In genomic region chr13:30446122-30446500, GRCh38 we compare ENCODE assay signal across 2 cellular contexts.
TF ChIP-seq lines count a peak whose summit lies in the region.

No MANE protein-coding gene starts in this region.

TF ChIP-seq in A549, 52 proteins besides CTCF, POLR2A, EP300 and RAD21 (continued from another document):
- TF ChIP-seq HMGXB4 (CRISPR knock-in tag; IDR thresholded peaks at IDR 0.05; ENCODE audit: borderline replicate concordance) (no peak), HOXA7 (CRISPR knock-in tag; IDR thresholded peaks at IDR 0.05) (no peak), MAFK (IDR thresholded peaks at IDR 0.05; ENCODE audit: partially characterized antibody) (no peak), ZSCAN20 (CRISPR knock-in tag; IDR thresholded peaks at IDR 0.05) (no peak), KDM5A (IDR thresholded peaks at IDR 0.05) (no peak), TFCP2L1 (CRISPR knock-in tag; IDR thresholded peaks at IDR 0.05) (no peak), BCL3 (IDR thresholded peaks at IDR 0.05) (no peak), ATOH8 (CRISPR knock-in tag; IDR thresholded peaks at IDR 0.05; ENCODE audit: low read depth) (no peak)
TF ChIP-seq in A549: peak in this region for 0.

TF ChIP-seq in K562, 482 proteins besides CTCF, POLR2A, EP300 and RAD21:
- no peak for TF ChIP-seq ZHX1 (conservative IDR thresholded peaks at IDR 0.05; ENCODE audit: low read length)
- no peak for TF ChIP-seq KLF16 (IDR thresholded peaks at IDR 0.05)
- no peak for TF ChIP-seq SREBF2 (CRISPR knock-in tag; IDR thresholded peaks at IDR 0.05)
- TF ChIP-seq RB1 (IDR thresholded peaks at IDR 0.05; ENCODE audit: low read depth) = no peak
